18 cellular contexts compared by ENCODE assay signal in the genomic region with DNA sequence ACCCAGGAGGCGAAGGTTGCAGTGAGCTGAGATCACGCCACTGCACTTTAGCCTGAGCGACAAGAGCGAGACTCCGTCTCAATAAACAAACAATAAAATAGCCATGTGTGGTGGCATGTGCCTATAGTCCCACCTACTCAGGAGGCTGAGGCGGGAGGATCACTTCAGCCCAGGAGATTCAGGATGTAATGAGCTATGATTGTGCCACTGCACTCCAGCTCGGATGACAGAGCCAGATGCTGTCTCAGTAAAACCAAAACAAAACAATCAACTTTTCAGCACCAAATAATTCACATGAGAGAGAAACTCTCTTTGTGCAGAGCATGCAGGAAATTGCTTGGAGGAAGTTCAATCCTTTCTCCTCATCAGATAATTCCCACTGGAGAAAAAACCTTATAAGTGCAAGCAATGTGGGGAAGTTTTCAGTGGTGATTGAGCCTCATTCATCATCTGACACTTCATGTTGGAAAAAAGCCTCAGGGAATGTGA. TPM values are rescaled to one million over a fixed set of nuclear protein-coding genes. Genes with fewer than 3 reads are reported as not detected.
DNase-seq lines count a peak whose midpoint lies in the region; TF ChIP-seq lines count a peak whose summit lies in the region.
"Had no signal": no experiment of that assay in that cellular context is flagged by ENCODE, and none has a peak within 500 bp of the region (broad histone marks: within the 10 kb centered on the region; RNA-seq: fewer than 3 reads in every experiment).

No MANE protein-coding gene starts in this region.

- H3K4me3 ChIP-seq in CD8-positive, alpha-beta memory T cell (ENCODE audit: low read length), result no peak overlapping the region
- H3K4me3 ChIP-seq: BLaER1, SJSA1 had no signal

- no peaks in the 10 kb centered on the region for H3K27me3 Mint-ChIP-seq in mesothelial cell of epicardium (ENCODE audit: low read depth)
- peaks cover 5 to 22% of the 10 kb centered on the region in 2 donors for H3K27me3 Mint-ChIP-seq in CD8-positive, alpha-beta memory T cell

- H3K9me3 Mint-ChIP-seq in mesothelial cell of epicardium, result no peaks in the 10 kb centered on the region
- no peaks in the 10 kb centered on the region for H3K9me3 Mint-ChIP-seq in CD8-positive, alpha-beta memory T cell
- H3K9me3 Mint-ChIP-seq: CD8-positive, alpha-beta T cell had no signal

- peaks cover 2% of the 10 kb centered on the region for H3K4me1 Mint-ChIP-seq in mesothelial cell of epicardium
- no peaks in the 10 kb centered on the region for H3K4me1 Mint-ChIP-seq in CD8-positive, alpha-beta memory T cell

- no peaks in the 10 kb centered on the region for H3K36me3 ChIP-seq in CD8-positive, alpha-beta memory T cell (ENCODE audit: insufficient read depth, low read length)
- H3K36me3 ChIP-seq: BLaER1, SJSA1 had no signal

- peak overlapping the region; percentile 41 for H3K27ac Mint-ChIP-seq in mesothelial cell of epicardium
- no peak overlapping the region for H3K27ac Mint-ChIP-seq in CD8-positive, alpha-beta memory T cell
- H3K27ac Mint-ChIP-seq: CD8-positive, alpha-beta T cell had no signal

- peak overlapping the region; percentile 2 for H3K27ac ChIP-seq in caudate nucleus (ENCODE audit: low read depth, low read length)
- H3K27ac ChIP-seq in CD8-positive, alpha-beta memory T cell (ENCODE audit: low read depth, low read length), result no peak overlapping the region
- H3K27ac ChIP-seq: BLaER1, SJSA1 had no signal

- H3K4me3 Mint-ChIP-seq in mesothelial cell of epicardium, result no peak overlapping the region
- H3K4me3 Mint-ChIP-seq in CD8-positive, alpha-beta memory T cell, result no peak overlapping the region
- H3K4me3 Mint-ChIP-seq: CD8-positive, alpha-beta T cell had no signal

- H3K4me1 ChIP-seq in CD8-positive, alpha-beta memory T cell (ENCODE audit: insufficient read depth, low read length), result no peaks in the 10 kb centered on the region
- H3K4me1 ChIP-seq: SJSA1 had no signal

- H3K9me3 ChIP-seq in CD8-positive, alpha-beta memory T cell (ENCODE audit: low read length), result no peaks in the 10 kb centered on the region
- H3K9me3 ChIP-seq: BLaER1, SJSA1 had no signal

- DNase-seq in NCI-H2171 treated with DMSO at 0.1 percent for 48 hours (lab: John Stamatoyannopoulos, UW) (peak; percentile 29), NCI-H2171 (lab: John Stamatoyannopoulos, UW) (no peak), caudate nucleus (lab: John Stamatoyannopoulos, UW) (no peak), mesothelial cell of epicardium (ENCODE audit: low spot score in 2 of 2, unreplicated experiment in 2 of 2) (no peak), hypothalamus (lab: John Stamatoyannopoulos, UW) (no peak), NCI-H2107 treated with DMSO at 0.1 percent for 48 hours (lab: John Stamatoyannopoulos, UW; ENCODE audit: unreplicated experiment) (no peak)
- DNase-seq in stimulated activated CD4-positive, alpha-beta T cell treated with anti-CD3 and anti-CD28 coated beads, Interleukin-4, amount 100 ng/mL, for 24 hours, result no peak
- no peak for DNase-seq in CD8-positive, alpha-beta memory T cell
- DNase-seq: 8988T; CD8-positive, alpha-beta T cell; GF-D8; Karpas-422; NCI-H1105 treated with DMSO at 0.1 percent for 48 hours; NCI-H1694 treated with DMSO at 0.1 percent for 48 hours; NCI-H748 treated with DMSO at 0.1 percent for 48 hours had no signal

- no peaks in the 10 kb centered on the region for H3K27me3 ChIP-seq in CD8-positive, alpha-beta memory T cell (ENCODE audit: insufficient read depth, low read length, poor library complexity, severe bottlenecking)
- H3K27me3 ChIP-seq: BLaER1 had no signal

- POLR2A ChIA-PET in CD8-positive, alpha-beta memory T cell (lab: Charles Lee), result no interaction called here

- no peaks in the 10 kb centered on the region for H3K36me3 Mint-ChIP-seq in mesothelial cell of epicardium
- H3K36me3 Mint-ChIP-seq in CD8-positive, alpha-beta memory T cell, result no peaks in the 10 kb centered on the region
- H3K36me3 Mint-ChIP-seq: CD8-positive, alpha-beta T cell had no signal

- no peak for TF ChIP-seq CTCF in mesothelial cell of epicardium (IDR thresholded peaks at IDR 0.05; ENCODE audit: unreplicated experiment)

- CTCF ChIA-PET in CD8-positive, alpha-beta memory T cell (lab: Charles Lee), result no interaction called here

RNA-seq across cellular contexts. Expression of a gene that starts 13.4 kb away (rescaled TPM):
- 134 to 139 TPM (median 137 TPM) in 3 replicates for total RNA-seq in mesothelial cell of epicardium
- 100 to 1,000 TPM; 137 to 139 TPM for total RNA-seq in CD8-positive, alpha-beta memory T cell
- 206 TPM for polyA plus RNA-seq in CD8-positive, alpha-beta memory T cell

RNA-seq across cellular contexts. Expression of a gene that starts 20.7 kb away (rescaled TPM):
- total RNA-seq in mesothelial cell of epicardium, result 17.1 to 19.5 TPM (median 18.1 TPM) in 3 replicates
- 10 to 100 TPM; 19.5 to 20.3 TPM for total RNA-seq in CD8-positive, alpha-beta memory T cell
- 1.2 TPM for polyA plus RNA-seq in CD8-positive, alpha-beta memory T cell

RNA-seq across cellular contexts. Expression of a gene that starts 40.3 kb away (rescaled TPM):
- 52.8 to 57.7 TPM (median 54.9 TPM) in 3 replicates for total RNA-seq in mesothelial cell of epicardium
- total RNA-seq in CD8-positive, alpha-beta memory T cell, result 10 to 100 TPM; 50.6 to 51.7 TPM
- 66.2 TPM for polyA plus RNA-seq in CD8-positive, alpha-beta memory T cell

RNA-seq across cellular contexts. Expression of a gene that starts 40.9 kb away (rescaled TPM):
- 65.8 to 66.9 TPM (median 66.4 TPM) in 3 replicates for total RNA-seq in mesothelial cell of epicardium
- total RNA-seq in CD8-positive, alpha-beta memory T cell, result 10 to 100 TPM; 41.3 to 45.4 TPM
- polyA plus RNA-seq in CD8-positive, alpha-beta memory T cell, result 23.1 TPM

RNA-seq across cellular contexts. Expression of a gene that starts 57.5 kb away (rescaled TPM):
- not detected in 3 replicates for total RNA-seq in mesothelial cell of epicardium
- not detected for total RNA-seq in CD8-positive, alpha-beta memory T cell
- not detected for polyA plus RNA-seq in CD8-positive, alpha-beta memory T cell
- total RNA-seq: CD8-positive, alpha-beta T cell; NCI-H460; SJSA1 had no signal
